Comparison of ENCODE assay signal across 19 cellular contexts in the genomic region with DNA sequence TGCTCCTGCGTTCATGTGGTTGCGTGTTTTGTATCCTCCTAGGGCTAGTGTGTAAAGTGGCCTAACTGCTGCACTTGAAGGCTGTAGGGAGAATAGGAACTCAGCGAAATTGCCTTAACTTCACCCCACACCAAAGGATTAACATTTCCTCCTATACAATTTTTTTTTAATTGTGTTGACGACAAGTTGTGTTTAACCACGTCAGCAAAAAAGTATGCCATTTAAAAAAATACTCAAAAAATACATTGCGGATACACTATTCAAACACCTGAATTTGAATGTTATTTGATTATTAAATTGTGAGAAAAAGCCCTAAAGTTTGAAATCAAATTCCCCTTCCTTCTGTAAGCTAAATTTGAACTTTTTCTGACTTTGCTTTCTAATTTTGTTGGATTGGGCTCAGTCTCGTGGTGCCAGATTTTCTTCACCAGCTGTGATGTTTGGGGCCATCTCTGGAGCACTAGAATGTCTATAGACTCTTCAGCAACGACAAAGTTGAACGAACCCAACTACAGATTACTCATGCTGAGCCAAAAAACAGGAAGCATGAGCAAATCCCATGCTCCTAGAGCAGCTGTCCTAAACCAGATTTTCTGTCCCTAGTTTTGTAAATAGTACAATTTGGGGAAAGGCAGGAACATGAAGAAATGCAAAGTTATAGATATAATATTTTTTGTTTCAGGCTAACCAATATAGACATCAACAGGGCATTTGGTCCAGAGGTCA.
"Had no signal": no experiment of that assay in that cellular context is flagged by ENCODE, and none has a peak within 500 bp of the region (broad histone marks: within the 10 kb centered on the region; RNA-seq: fewer than 3 reads in every experiment).

No MANE protein-coding gene starts in this region.

- H3K9me3 ChIP-seq: gastrocnemius medialis, mucosa of descending colon, tibial artery, upper lobe of left lung, uterus had no signal

- FAIRE-seq: islet of Langerhans had no signal

- H3K4me3 ChIP-seq: gastrocnemius medialis, heart right ventricle, mucosa of descending colon, skin epidermis, tibial artery, upper lobe of left lung, uterus had no signal

- DNase-seq: endodermal cell; gastrocnemius medialis; heart right ventricle; hypothalamus; kidney glomerular epithelial cell; mammary epithelial cell; mucosa of descending colon; natural killer cell; posterior cingulate gyrus; stimulated activated CD4-positive, alpha-beta T cell treated with anti-CD3 and anti-CD28 coated beads, Interleukin-4, amount 100 ng/mL, for 1 hour; stimulated activated CD8-positive, alpha-beta memory T cell treated with anti-CD3 and anti-CD28 coated beads, Interleukin-4, amount 100 ng/mL, for 48 hours; tibial artery; upper lobe of left lung; uterus had no signal

- H3K4me1 ChIP-seq: gastrocnemius medialis, tibial artery, upper lobe of left lung, uterus had no signal

- ATAC-seq: esophagus mucosa; gastrocnemius medialis; heart right ventricle; mucosa of descending colon; natural killer cell; sciatic nerve; stimulated activated effector memory CD8-positive, alpha-beta T cell treated with anti-CD3 and anti-CD28 coated beads, Interleukin-12 subunit alpha, Interleukin-12 subunit beta, amount 100 ng/mL, for 72 hours had no signal

- H3K27me3 ChIP-seq: gastrocnemius medialis, heart right ventricle, tibial artery, upper lobe of left lung, uterus had no signal

- H3K27ac ChIP-seq: gastrocnemius medialis, heart right ventricle, skin epidermis, tibial artery, upper lobe of left lung, uterus had no signal

- H3K36me3 ChIP-seq: gastrocnemius medialis, heart right ventricle, tibial artery, upper lobe of left lung, uterus had no signal
